Comparison of ENCODE assay signal across 1 cellular context in the genomic region with DNA sequence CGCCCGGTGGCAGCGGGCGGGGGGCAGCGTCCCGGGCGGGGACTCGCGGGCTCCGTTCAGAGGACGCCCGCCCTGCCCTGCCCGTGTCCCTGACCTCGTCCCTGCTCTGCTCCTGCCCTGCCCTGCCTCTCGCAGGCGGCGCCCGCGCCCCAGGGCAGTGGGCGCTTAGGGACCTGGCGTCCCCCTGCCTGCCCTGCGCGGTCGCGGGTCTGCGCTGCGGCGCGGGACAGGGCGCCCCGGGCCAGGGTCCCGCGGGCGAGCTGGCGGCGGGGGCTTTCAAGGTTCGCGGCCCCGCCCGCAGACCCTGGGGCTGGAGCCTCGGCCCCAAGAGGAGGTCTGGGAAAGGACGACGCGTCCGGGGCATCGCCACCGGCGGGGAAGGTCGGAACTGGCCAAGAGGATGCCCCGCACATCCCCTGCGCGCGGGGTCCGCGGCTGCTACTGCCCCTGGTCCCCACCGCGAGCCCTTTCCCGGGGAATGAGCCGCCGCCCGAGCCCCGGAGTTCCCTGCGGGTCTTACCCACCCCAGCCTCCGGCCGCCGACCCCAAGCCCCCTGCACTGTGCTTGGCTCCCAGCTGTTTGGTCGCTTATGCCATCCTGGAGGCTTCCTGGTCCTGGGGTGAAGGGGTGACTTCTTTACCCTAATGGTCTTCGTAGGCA.
TF ChIP-seq lines count a peak whose summit lies in the region.

No MANE protein-coding gene starts in this region.

TF ChIP-seq in SK-N-SH, 30 proteins besides CTCF, POLR2A, EP300 and RAD21 (continued from another document):
- TF ChIP-seq, protein P1, sequence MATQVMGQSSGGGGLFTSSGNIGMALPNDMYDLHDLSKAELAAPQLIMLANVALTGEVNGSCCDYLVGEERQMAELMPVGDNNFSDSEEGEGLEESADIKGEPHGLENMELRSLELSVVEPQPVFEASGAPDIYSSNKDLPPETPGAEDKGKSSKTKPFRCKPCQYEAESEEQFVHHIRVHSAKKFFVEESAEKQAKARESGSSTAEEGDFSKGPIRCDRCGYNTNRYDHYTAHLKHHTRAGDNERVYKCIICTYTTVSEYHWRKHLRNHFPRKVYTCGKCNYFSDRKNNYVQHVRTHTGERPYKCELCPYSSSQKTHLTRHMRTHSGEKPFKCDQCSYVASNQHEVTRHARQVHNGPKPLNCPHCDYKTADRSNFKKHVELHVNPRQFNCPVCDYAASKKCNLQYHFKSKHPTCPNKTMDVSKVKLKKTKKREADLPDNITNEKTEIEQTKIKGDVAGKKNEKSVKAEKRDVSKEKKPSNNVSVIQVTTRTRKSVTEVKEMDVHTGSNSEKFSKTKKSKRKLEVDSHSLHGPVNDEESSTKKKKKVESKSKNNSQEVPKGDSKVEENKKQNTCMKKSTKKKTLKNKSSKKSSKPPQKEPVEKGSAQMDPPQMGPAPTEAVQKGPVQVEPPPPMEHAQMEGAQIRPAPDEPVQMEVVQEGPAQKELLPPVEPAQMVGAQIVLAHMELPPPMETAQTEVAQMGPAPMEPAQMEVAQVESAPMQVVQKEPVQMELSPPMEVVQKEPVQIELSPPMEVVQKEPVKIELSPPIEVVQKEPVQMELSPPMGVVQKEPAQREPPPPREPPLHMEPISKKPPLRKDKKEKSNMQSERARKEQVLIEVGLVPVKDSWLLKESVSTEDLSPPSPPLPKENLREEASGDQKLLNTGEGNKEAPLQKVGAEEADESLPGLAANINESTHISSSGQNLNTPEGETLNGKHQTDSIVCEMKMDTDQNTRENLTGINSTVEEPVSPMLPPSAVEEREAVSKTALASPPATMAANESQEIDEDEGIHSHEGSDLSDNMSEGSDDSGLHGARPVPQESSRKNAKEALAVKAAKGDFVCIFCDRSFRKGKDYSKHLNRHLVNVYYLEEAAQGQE (IDR thresholded peaks at IDR 0.05; ENCODE audit: low read depth, low read length), result no peak
- TF ChIP-seq, protein P2, sequence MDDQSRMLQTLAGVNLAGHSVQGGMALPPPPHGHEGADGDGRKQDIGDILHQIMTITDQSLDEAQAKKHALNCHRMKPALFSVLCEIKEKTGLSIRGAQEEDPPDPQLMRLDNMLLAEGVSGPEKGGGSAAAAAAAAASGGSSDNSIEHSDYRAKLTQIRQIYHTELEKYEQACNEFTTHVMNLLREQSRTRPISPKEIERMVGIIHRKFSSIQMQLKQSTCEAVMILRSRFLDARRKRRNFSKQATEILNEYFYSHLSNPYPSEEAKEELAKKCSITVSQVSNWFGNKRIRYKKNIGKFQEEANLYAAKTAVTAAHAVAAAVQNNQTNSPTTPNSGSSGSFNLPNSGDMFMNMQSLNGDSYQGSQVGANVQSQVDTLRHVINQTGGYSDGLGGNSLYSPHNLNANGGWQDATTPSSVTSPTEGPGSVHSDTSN (IDR thresholded peaks at IDR 0.05), result no peak
- no peak for TF ChIP-seq SMC3 (IDR thresholded peaks at IDR 0.05; ENCODE audit: low read depth, low read length)
- no peak for TF ChIP-seq MXI1 (IDR thresholded peaks at IDR 0.05; ENCODE audit: low read depth, low read length)
- TF ChIP-seq, protein P3, sequence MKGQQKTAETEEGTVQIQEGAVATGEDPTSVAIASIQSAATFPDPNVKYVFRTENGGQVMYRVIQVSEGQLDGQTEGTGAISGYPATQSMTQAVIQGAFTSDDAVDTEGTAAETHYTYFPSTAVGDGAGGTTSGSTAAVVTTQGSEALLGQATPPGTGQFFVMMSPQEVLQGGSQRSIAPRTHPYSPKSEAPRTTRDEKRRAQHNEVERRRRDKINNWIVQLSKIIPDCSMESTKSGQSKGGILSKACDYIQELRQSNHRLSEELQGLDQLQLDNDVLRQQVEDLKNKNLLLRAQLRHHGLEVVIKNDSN (IDR thresholded peaks at IDR 0.05; ENCODE audit: borderline replicate concordance, low read depth), result no peak
- TF ChIP-seq FOXM1 (IDR thresholded peaks at IDR 0.05; ENCODE audit: low read depth), result no peak
- no peak for TF ChIP-seq CHD2 (IDR thresholded peaks at IDR 0.05; ENCODE audit: low read length, partially characterized antibody)
- no peak for TF ChIP-seq TCF12 (IDR thresholded peaks at IDR 0.05)
